In the genomic region with DNA sequence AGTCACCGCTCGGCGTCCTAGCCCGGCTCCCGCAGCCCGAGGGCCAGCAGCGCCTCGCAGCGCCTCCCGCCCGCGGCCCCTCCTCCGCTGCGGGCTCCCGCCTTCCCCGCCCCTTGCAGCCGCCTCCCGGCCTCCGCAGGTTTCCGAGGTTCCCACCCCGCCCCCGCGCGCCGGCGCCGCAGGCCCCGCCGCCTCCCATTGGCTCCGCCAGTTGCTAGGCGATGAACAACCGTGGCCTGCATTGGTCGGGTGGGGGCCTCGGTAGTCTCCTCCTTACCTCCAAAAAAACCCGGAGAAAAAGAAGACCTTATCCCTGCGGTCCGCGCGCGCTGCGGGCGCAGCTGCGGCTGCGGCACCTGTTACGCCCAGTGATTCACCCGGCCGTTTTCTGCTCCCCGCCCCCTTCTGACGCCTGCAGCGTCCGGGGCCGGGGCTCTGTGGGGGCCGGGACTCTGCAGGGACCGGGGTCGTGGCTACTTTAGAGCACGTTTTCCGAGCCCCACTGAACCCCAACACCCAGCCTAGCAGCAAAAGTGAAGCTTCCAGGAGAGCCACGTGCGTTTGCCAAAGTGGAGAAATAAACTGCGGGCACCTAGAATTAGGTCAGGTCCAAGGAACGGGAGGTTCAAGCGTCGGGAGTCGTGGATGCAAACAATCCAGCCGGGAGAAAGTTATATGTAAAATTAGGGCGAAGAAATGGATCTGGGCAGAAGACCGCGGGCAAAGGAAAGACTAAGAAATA, we compare ENCODE assay signal across 8 cellular contexts. TPM values are rescaled to one million over a fixed set of nuclear protein-coding genes. Genes with fewer than 3 reads are reported as not detected.
DNase-seq lines count a peak whose midpoint lies in the region; ATAC-seq and TF ChIP-seq lines count a peak whose summit lies in the region.

A gene with protein sequence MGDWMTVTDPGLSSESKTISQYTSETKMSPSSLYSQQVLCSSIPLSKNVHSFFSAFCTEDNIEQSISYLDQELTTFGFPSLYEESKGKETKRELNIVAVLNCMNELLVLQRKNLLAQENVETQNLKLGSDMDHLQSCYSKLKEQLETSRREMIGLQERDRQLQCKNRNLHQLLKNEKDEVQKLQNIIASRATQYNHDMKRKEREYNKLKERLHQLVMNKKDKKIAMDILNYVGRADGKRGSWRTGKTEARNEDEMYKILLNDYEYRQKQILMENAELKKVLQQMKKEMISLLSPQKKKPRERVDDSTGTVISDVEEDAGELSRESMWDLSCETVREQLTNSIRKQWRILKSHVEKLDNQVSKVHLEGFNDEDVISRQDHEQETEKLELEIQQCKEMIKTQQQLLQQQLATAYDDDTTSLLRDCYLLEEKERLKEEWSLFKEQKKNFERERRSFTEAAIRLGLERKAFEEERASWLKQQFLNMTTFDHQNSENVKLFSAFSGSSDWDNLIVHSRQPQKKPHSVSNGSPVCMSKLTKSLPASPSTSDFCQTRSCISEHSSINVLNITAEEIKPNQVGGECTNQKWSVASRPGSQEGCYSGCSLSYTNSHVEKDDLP (minus strand): TSS at position 65 of the 742 bp plus-strand sequence. CDS start 19,242 bp downstream, outside the sequence.

- in situ Hi-C loops in HAP-1 (cut with MboI; ENCODE audit: low sequenced_read_pairs) = no loop called here

- DNase-seq in HAP-1 (ENCODE audit: low spot score in 2 of 2) (peak; percentile 94 to 100), MG63 (peak; percentile 97), SHP77 (lab: John Stamatoyannopoulos, UW) (peak; percentile 94 to 96), fibroblast of the conjunctiva (ENCODE audit: low read depth) (peak; percentile 90)
- peak; percentile 100 for DNase-seq in activated effector memory CD4-positive, alpha-beta T cell treated with anti-CD3 and anti-CD28 coated beads, Interleukin-2, amount 50 U/mL, for 16 hours
- DNase-seq in stimulated activated naive CD8-positive, alpha-beta T cell treated with anti-CD3 and anti-CD28 coated beads, Interleukin-15, Interleukin-2, amounts not matched to agents 100 U/mL and 50 U/mL, for 24 hours = peak; percentile 100

- H3K27me3 Mint-ChIP-seq in nephron (ENCODE audit: low read depth) = no peaks in the 10 kb centered on the region

- H3K4me3 ChIP-seq in HAP-1 (peak within 1 kb of the TSS; percentile 65), MG63 (peak within 1 kb of the TSS; percentile 74)

- H3K9ac ChIP-seq in ES-I3 (ENCODE audit: low read depth, low read length) = peak within 1 kb of the TSS; percentile 93

- H3K27me3 ChIP-seq in HAP-1 (ENCODE audit: low read depth) = no peaks in the 10 kb centered on the region
- H3K27me3 ChIP-seq in MG63 = no peaks in the 10 kb centered on the region

- H3K9me3 ChIP-seq in ES-I3 (ENCODE audit: control insufficient read depth, insufficient read depth, low read length) = no peaks in the 10 kb centered on the region
- no peaks in the 10 kb centered on the region for H3K9me3 ChIP-seq in HAP-1
- peaks cover 5% of the 10 kb centered on the region; the same call in 1 of the 2 replicates for H3K9me3 ChIP-seq in MG63

- peaks cover 50% of the 10 kb centered on the region for H3K4me1 Mint-ChIP-seq in nephron

- H3K4me1 ChIP-seq in ES-I3 (ENCODE audit: insufficient read depth, low read length) = peaks cover 10% of the 10 kb centered on the region; the same call in 1 of the 2 replicates
- peaks cover 17% of the 10 kb centered on the region for H3K4me1 ChIP-seq in HAP-1

- peak within 1 kb of the TSS; percentile 91 to 97 (median 96) for H3K4me3 Mint-ChIP-seq in nephron

- no peaks in the 10 kb centered on the region for H3K9me3 Mint-ChIP-seq in nephron

- no peaks in the 10 kb centered on the region for H3K36me3 Mint-ChIP-seq in nephron (ENCODE audit: low read depth)

- ATAC-seq in stimulated activated naive CD8-positive, alpha-beta T cell treated with anti-CD3 and anti-CD28 coated beads, Interleukin-15, Interleukin-2, amounts not matched to agents 100 U/mL and 50 U/mL, for 24 hours = peak; percentile 94

- H3K27ac Mint-ChIP-seq in nephron = peak within 1 kb of the TSS; percentile 79 to 94 (median 91)

- H3K36me3 ChIP-seq in ES-I3 (ENCODE audit: insufficient read depth, low read length) (no peaks in the 10 kb centered on the region), HAP-1 (replicated peaks) (no peaks in the 10 kb centered on the region), MG63 (peaks cover 2% of the 10 kb centered on the region; the same call in 1 of the 2 replicates)

- TF ChIP-seq CTCF in nephron (IDR thresholded peaks at IDR 0.05; ENCODE audit: unreplicated experiment in 3 of 3) = no peak

RNA-seq across cellular contexts. Expression of the gene that starts here (rescaled TPM):
- 27.5 and 62.9 TPM in 2 replicates for total RNA-seq in MG63 (2014; rRNA removed; shearing (Covaris generic); ENCODE audit: low replicate concordance)

Comparison
In these comparisons a context has a peak if more than half of its experiments do, and no peak if none do; other contexts are left out.
1. Peak in every context shown above with its lines: DNase-seq, ATAC-seq and H3K4me3 ChIP-seq.